In the genomic region with DNA sequence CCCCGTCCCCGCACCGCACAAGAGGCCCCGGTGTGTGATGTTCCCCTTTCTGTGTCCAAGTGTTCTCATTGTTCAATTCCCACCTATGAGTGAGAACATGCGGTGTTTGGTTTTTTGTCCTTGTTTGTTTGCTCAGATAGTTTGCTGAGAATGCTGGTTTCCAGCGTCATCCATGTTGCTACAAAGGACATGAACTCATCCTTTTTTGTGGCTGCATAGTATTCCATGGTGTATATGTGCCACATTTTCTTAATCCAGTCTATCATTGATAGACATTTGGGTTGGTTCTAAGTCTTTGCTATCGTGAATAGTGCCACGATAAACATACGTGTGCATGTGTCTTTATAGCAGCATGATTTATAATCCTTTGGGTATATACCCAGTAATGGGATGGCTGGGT, we compare ENCODE assay signal across 3 cellular contexts. TPM values are rescaled to one million over a fixed set of nuclear protein-coding genes. Genes with fewer than 3 reads are reported as not detected.
"Had no signal": no experiment of that assay in that cellular context is flagged by ENCODE, and none has a peak within 500 bp of the region (broad histone marks: within the 10 kb centered on the region; RNA-seq: fewer than 3 reads in every experiment).

No MANE protein-coding gene starts in this region.

RNA-seq across cellular contexts. Expression of gene TMC7, which starts 8.0 kb away (rescaled TPM):
- total RNA-seq: naive thymus-derived CD8-positive, alpha-beta T cell; natural killer cell; natural killer cell treated with Interleukin-12 subunit alpha and Interleukin-12 subunit beta and Interleukin-15 and Interleukin-18, amount 100 ng/mL, for 72 hours had no signal
- polyA plus RNA-seq: naive thymus-derived CD8-positive, alpha-beta T cell had no signal
